Comparison of ENCODE assay signal across 1 cellular context in the genomic region with DNA sequence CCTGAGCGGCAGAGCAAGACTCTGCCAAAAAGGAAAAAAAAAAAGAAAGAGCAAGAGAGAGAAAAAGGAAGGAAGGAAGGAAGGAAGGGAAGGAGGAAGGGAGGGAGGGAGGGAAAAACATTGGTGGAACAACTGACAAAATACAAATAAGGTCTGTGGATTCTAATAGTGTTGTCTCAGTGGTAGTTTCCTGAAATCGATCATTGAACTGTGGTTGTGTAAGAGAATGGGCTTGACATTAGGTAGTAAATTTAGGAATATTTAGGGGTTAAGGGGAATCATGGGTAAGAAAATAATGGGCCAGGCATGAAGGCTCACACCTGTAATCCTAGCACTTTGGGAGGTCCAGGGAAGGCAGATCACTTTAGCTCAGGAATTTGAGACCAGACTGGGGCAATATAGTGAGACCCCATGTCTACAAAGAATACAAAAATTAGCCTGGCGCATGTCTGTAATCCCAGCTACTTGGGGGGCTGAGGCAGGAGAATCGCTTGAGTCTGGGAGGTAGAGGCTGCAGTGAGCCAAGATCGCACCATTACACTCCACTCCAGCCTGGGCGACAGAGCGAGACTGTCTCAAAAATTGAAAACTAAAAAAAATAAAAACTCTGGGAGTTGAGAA.
TF ChIP-seq lines count a peak whose summit lies in the region.

No MANE protein-coding gene starts in this region.

TF ChIP-seq in K562, 482 proteins besides CTCF, POLR2A, EP300 and RAD21:
- TF ChIP-seq ZNF589 (CRISPR knock-in tag; IDR thresholded peaks at IDR 0.05; ENCODE audit: low read depth) (no peak), ZNF121 (CRISPR knock-in tag; conservative IDR thresholded peaks at IDR 0.05) (0 out of 2 replicates have a peak, but pooled peaks have one; percentile 31), FUS (optimal IDR thresholded peaks at IDR 0.05; ENCODE audit: low read depth, low read length) (no peak), ZSCAN32 (CRISPR knock-in tag; IDR thresholded peaks at IDR 0.05) (no peak)
TF ChIP-seq in K562: peak in this region for 1.
